32 cellular contexts compared by ENCODE assay signal in the genomic region with DNA sequence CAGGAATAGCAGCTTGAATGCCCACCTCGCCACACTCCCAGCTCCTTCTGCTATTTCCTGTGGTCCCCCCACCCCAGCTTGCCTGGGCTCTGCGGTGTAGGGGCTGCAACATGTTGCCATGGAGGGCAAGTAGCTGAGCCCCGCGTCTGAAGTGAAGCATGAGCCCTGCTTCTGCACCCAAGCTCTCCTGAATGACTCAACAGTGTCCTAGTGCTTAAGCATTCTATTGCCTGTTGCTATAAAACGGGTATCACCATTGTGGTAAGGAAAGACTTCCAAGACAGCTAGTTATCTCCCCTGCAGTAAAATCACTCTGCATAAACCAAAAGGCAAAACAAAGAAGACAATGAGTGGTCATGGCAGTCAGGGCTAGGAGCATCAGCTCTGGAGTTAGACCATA. TPM values are rescaled to one million over a fixed set of nuclear protein-coding genes. Genes with fewer than 3 reads are reported as not detected.
"Had no signal": no experiment of that assay in that cellular context is flagged by ENCODE, and none has a peak within 500 bp of the region (broad histone marks: within the 10 kb centered on the region; RNA-seq: fewer than 3 reads in every experiment).

No MANE protein-coding gene starts in this region.

- H3K79me2 ChIP-seq: hepatocyte had no signal

- H3K4me1 Mint-ChIP-seq: natural killer cell; stimulated activated effector memory CD8-positive, alpha-beta T cell treated with anti-CD3 and anti-CD28 coated beads, Interleukin-12 subunit alpha, Interleukin-12 subunit beta, amount 100 ng/mL, for 72 hours; stimulated activated naive CD8-positive, alpha-beta T cell treated with anti-CD3 and anti-CD28 coated beads, Interleukin-15, amount 100 ng/mL, for 72 hours had no signal

- H3K4me1 ChIP-seq: adrenal gland, ascending aorta, breast epithelium, prostate gland, suprapubic skin, tibial nerve had no signal

- H2AFZ ChIP-seq: hepatocyte had no signal

- H3K4me3 ChIP-seq: adrenal gland, ascending aorta, breast epithelium, coronary artery, hepatocyte, left ventricle myocardium inferior, ovary, prostate gland, skin epidermis, suprapubic skin, tibial nerve had no signal

- H3K9me3 Mint-ChIP-seq: activated T-cell treated with anti-CD3 and anti-CD28 coated beads, Interleukin-2, amount 50 U/mL, for 24 hours; activated T-helper 2 cell treated with anti-CD3 and anti-CD28 coated beads, Interferon-gamma antibody, Interleukin-2, Interleukin-4, amounts not matched to agents 10 μg/mL and 5 μg/mL and 100 μg/mL, durations not matched to agents 14 hours and 24 hours and 36 hours; endodermal cell; natural killer cell; stimulated activated effector memory CD8-positive, alpha-beta T cell treated with anti-CD3 and anti-CD28 coated beads, Interleukin-12 subunit alpha, Interleukin-12 subunit beta, amount 100 ng/mL, for 72 hours; stimulated activated naive CD8-positive, alpha-beta T cell treated with anti-CD3 and anti-CD28 coated beads, Interleukin-15, amount 100 ng/mL, for 72 hours; WTC11 had no signal

- H3K27ac Mint-ChIP-seq: activated naive CD8-positive, alpha-beta T cell; activated T-cell treated with anti-CD3 and anti-CD28 coated beads, Interleukin-2, amount 50 U/mL, for 24 hours; activated T-helper 2 cell treated with anti-CD3 and anti-CD28 coated beads, Interferon-gamma antibody, Interleukin-2, Interleukin-4, amounts not matched to agents 10 μg/mL and 5 μg/mL and 100 μg/mL, durations not matched to agents 14 hours and 24 hours and 36 hours; endodermal cell; natural killer cell; stimulated activated effector memory CD8-positive, alpha-beta T cell treated with anti-CD3 and anti-CD28 coated beads, Interleukin-12 subunit alpha, Interleukin-12 subunit beta, amount 100 ng/mL, for 72 hours; WTC11 had no signal

- H3K27me3 ChIP-seq: adrenal gland, ascending aorta, breast epithelium, hepatocyte, neutrophil, ovary, suprapubic skin, tibial nerve had no signal

- H3K4me2 ChIP-seq: hepatocyte had no signal

- H3K9me3 ChIP-seq: adrenal gland, ascending aorta, breast epithelium, left ventricle myocardium inferior, neutrophil, ovary, prostate gland, suprapubic skin, tibial nerve had no signal

- H3K36me3 Mint-ChIP-seq: activated naive CD8-positive, alpha-beta T cell; natural killer cell; stimulated activated effector memory CD8-positive, alpha-beta T cell treated with anti-CD3 and anti-CD28 coated beads, Interleukin-12 subunit alpha, Interleukin-12 subunit beta, amount 100 ng/mL, for 72 hours; WTC11 had no signal

- H3K36me3 ChIP-seq: adrenal gland, ascending aorta, breast epithelium, left ventricle myocardium inferior, neutrophil, ovary, prostate gland, suprapubic skin, tibial nerve had no signal

- H3K27ac ChIP-seq: adrenal gland, ascending aorta, breast epithelium, coronary artery, hepatocyte, left ventricle myocardium inferior, neutrophil, ovary, prostate gland, skin epidermis, suprapubic skin, tibial nerve had no signal

- DNase-seq: activated CD4-positive, alpha-beta T cell treated with anti-CD3 and anti-CD28 coated beads, Interleukin-2, amount 50 U/mL, for 4 hours; activated CD8-positive, alpha-beta memory T cell treated with anti-CD3 and anti-CD28 coated beads for 24 hours; activated CD8-positive, alpha-beta memory T cell treated with anti-CD3 and anti-CD28 coated beads, Interleukin-2, amount 50 U/mL, for 4 hours; activated naive CD4-positive, alpha-beta T cell; activated T-cell treated with anti-CD3 and anti-CD28 coated beads, Interleukin-2, amount 50 U/mL, for 24 hours; adrenal gland; endodermal cell; foreskin melanocyte; glutamatergic neuron; left ventricle myocardium inferior; midbrain; natural killer cell; ovary; right cardiac atrium; stimulated activated CD4-positive, alpha-beta T cell treated with anti-CD3 and anti-CD28 coated beads, Interleukin-2, amount 100 ng/mL, for 24 hours; stimulated activated naive CD8-positive, alpha-beta T cell treated with anti-CD3 and anti-CD28 coated beads, Interleukin-15, amount 100 ng/mL, for 72 hours; T-helper 9 cell had no signal

- H3K4me3 Mint-ChIP-seq: activated naive CD8-positive, alpha-beta T cell; activated T-cell treated with anti-CD3 and anti-CD28 coated beads, Interleukin-2, amount 50 U/mL, for 24 hours; endodermal cell; natural killer cell; stimulated activated effector memory CD8-positive, alpha-beta T cell treated with anti-CD3 and anti-CD28 coated beads, Interleukin-12 subunit alpha, Interleukin-12 subunit beta, amount 100 ng/mL, for 72 hours; stimulated activated naive CD8-positive, alpha-beta T cell treated with anti-CD3 and anti-CD28 coated beads, Interleukin-15, amount 100 ng/mL, for 72 hours; WTC11 had no signal

- ATAC-seq: natural killer cell; right cardiac atrium; stimulated activated effector memory CD8-positive, alpha-beta T cell treated with anti-CD3 and anti-CD28 coated beads, Interleukin-12 subunit alpha, Interleukin-12 subunit beta, amount 100 ng/mL, for 72 hours; stimulated activated naive CD8-positive, alpha-beta T cell treated with anti-CD3 and anti-CD28 coated beads, Interleukin-15, amount 100 ng/mL, for 72 hours; WTC11 had no signal

RNA-seq across cellular contexts. Expression of a gene that starts 31.4 kb away (rescaled TPM):
- total RNA-seq: activated T-helper 2 cell treated with anti-CD3 and anti-CD28 coated beads, Interferon-gamma antibody, Interleukin-2, Interleukin-4, amounts not matched to agents 10 μg/mL and 5 μg/mL and 100 μg/mL, durations not matched to agents 14 hours and 24 hours and 36 hours; ascending aorta; endodermal cell; hepatocyte; lung microvascular endothelial cell; natural killer cell; T-helper 1 cell treated with Interleukin-12 subunit alpha and Interleukin-12 subunit beta and Interleukin-4 antibody, amounts not matched to agents 30 ng/mL and 1 ng/mL, for 36 hours; WTC11 had no signal
- polyA plus RNA-seq: hepatocyte had no signal

RNA-seq across cellular contexts. Expression of a gene that starts 42.3 kb away (rescaled TPM):
- total RNA-seq: activated T-helper 2 cell treated with anti-CD3 and anti-CD28 coated beads, Interferon-gamma antibody, Interleukin-2, Interleukin-4, amounts not matched to agents 10 μg/mL and 5 μg/mL and 100 μg/mL, durations not matched to agents 14 hours and 24 hours and 36 hours; ascending aorta; breast epithelium; lung microvascular endothelial cell; natural killer cell; suprapubic skin; T-helper 1 cell treated with Interleukin-12 subunit alpha and Interleukin-12 subunit beta and Interleukin-4 antibody, amounts not matched to agents 30 ng/mL and 1 ng/mL, for 36 hours; tibial nerve; WTC11 had no signal
